ENCODE assay signal across 1 cellular context in genomic region chr9:87250205-87250604, GRCh38.
TF ChIP-seq lines count a peak whose summit lies in the region.

No MANE protein-coding gene starts in this region.

TF ChIP-seq in H1, 55 proteins besides CTCF, POLR2A, EP300 and RAD21:
- TF ChIP-seq POLR2AphosphoS5 (IDR thresholded peaks at IDR 0.05; ENCODE audit: low read depth, low read length) (no peak), FOSL1 (IDR thresholded peaks at IDR 0.05; ENCODE audit: insufficient read depth, low read depth, low read length) (no peak), KDM5A (IDR thresholded peaks at IDR 0.05; ENCODE audit: low read length) (no peak), CBX8 (IDR thresholded peaks at IDR 0.05; ENCODE audit: borderline replicate concordance, low read depth, low read length) (no peak), NRF1 (IDR thresholded peaks at IDR 0.05; ENCODE audit: low read depth, low read length) (no peak), BCL11A (IDR thresholded peaks at IDR 0.05; ENCODE audit: low read depth in 2 of 2, low read length in 2 of 2) (no peak), MAX (IDR thresholded peaks at IDR 0.05) (no peak), SAP30 (IDR thresholded peaks at IDR 0.05; ENCODE audit: insufficient read depth, insufficient replicate concordance, low read length) (no peak), SRF (IDR thresholded peaks at IDR 0.05; ENCODE audit: low read depth, low read length) (no peak), SUZ12 (IDR thresholded peaks at IDR 0.05; ENCODE audit: low read length) (no peak), SP4 (IDR thresholded peaks at IDR 0.05; ENCODE audit: low read length) (no peak), ATF2 (IDR thresholded peaks at IDR 0.05; ENCODE audit: low read length) (no peak), CTBP2 (IDR thresholded peaks at IDR 0.05; ENCODE audit: borderline replicate concordance, insufficient read depth, insufficient read length, low read length) (no peak), SP2 (IDR thresholded peaks at IDR 0.05; ENCODE audit: low read length) (no peak), TAF7 (optimal IDR thresholded peaks at IDR 0.05; ENCODE audit: borderline replicate concordance, low read depth, low read length) (no peak), GABPA (IDR thresholded peaks at IDR 0.05; ENCODE audit: borderline replicate concordance, insufficient read depth, low read length) (no peak), CHD1 (IDR thresholded peaks at IDR 0.05; ENCODE audit: low read depth, low read length) (no peak), PHF8 (conservative IDR thresholded peaks at IDR 0.05; ENCODE audit: low read depth, low read length) (no peak), POU5F1 (IDR thresholded peaks at IDR 0.05; ENCODE audit: low read depth, low read length) (no peak), ASH2L (IDR thresholded peaks at IDR 0.05; ENCODE audit: low read length) (no peak)
